ENCODE assay signal across 1 cellular context in genomic region chr17:1713878-1714487, GRCh38.
TF ChIP-seq lines count a peak whose summit lies in the region.

No MANE protein-coding gene starts in this region.

TF ChIP-seq in GM12878, 131 proteins besides CTCF, POLR2A, EP300 and RAD21:
- 0 out of 2 replicates have a peak, but pooled peaks have one; percentile 19 for TF ChIP-seq IKZF1 (conservative IDR thresholded peaks at IDR 0.05)
- TF ChIP-seq ZNF24 (IDR thresholded peaks at IDR 0.05), result no peak
- TF ChIP-seq SMC3 (IDR thresholded peaks at IDR 0.05; ENCODE audit: borderline replicate concordance, low read length), result peak; percentile 12; the same call in 1 of the 2 replicates
